In genomic region chr12:112170376-112170775, GRCh38 we compare ENCODE assay signal across 8 cellular contexts. TPM values are rescaled to one million over a fixed set of nuclear protein-coding genes. Genes with fewer than 3 reads are reported as not detected.
DNase-seq lines count a peak whose midpoint lies in the region; ATAC-seq and TF ChIP-seq lines count a peak whose summit lies in the region.

No MANE protein-coding gene starts in this region.

- TF ChIP-seq CTCF in DOHH2 (IDR thresholded peaks at IDR 0.05; ENCODE audit: low read depth, low read length, poor library complexity, severe bottlenecking) = peak; percentile 79
- peak; percentile 18; the same call in 1 of the 2 replicates for TF ChIP-seq CTCF in MM.1S (IDR thresholded peaks at IDR 0.05; ENCODE audit: low read length)

- no peaks in the 10 kb centered on the region for H3K27me3 ChIP-seq in DOHH2 (ENCODE audit: control insufficient read depth, low read length)
- H3K27me3 ChIP-seq in MM.1S (replicated peaks; ENCODE audit: insufficient read depth, low read length) = no peaks in the 10 kb centered on the region
- no peaks in the 10 kb centered on the region for H3K27me3 ChIP-seq in neuronal stem cell (ENCODE audit: control insufficient read depth in 3 of 3, insufficient read depth in 3 of 3, low read depth in 1 of 3, low read length in 3 of 3)

- no peak overlapping the region for H2AK5ac ChIP-seq in neuronal stem cell (ENCODE audit: low read depth, low read length)

- H2BK120ac ChIP-seq in neuronal stem cell (ENCODE audit: low read depth, low read length) = no peak overlapping the region

- H3K27ac ChIP-seq in DOHH2 (ENCODE audit: low read depth, low read length) (no peak overlapping the region), MM.1S (ENCODE audit: low read length) (no peak overlapping the region), neuronal stem cell (replicated peaks; ENCODE audit: low read length) (no peak overlapping the region)

- peaks cover 6% of the 10 kb centered on the region for H3K4me1 Mint-ChIP-seq in activated naive CD4-positive, alpha-beta T cell treated with anti-CD3 and anti-CD28 coated beads, Interleukin-2, amount 10 ng/mL, durations not matched to agents 7 days and 5 days

- H3F3A ChIP-seq in DOHH2 (ENCODE audit: control insufficient read depth, insufficient read depth) (no peaks in the 10 kb centered on the region), MM.1S (ENCODE audit: insufficient read depth, low read length) (no peaks in the 10 kb centered on the region)

- no peak overlapping the region for H3K23ac ChIP-seq in neuronal stem cell (ENCODE audit: low read depth, low read length, poor library complexity)

- H3K9me2 ChIP-seq in DOHH2 (replicated peaks; ENCODE audit: control insufficient read depth, low read length) = no peaks in the 10 kb centered on the region
- no peaks in the 10 kb centered on the region for H3K9me2 ChIP-seq in MM.1S (replicated peaks; ENCODE audit: insufficient read depth, low read length)

- no peak overlapping the region for H3K4me3 ChIP-seq in DOHH2 (ENCODE audit: low read length)
- H3K4me3 ChIP-seq in MM.1S (ENCODE audit: low read length) = no peak overlapping the region
- no peak overlapping the region for H3K4me3 ChIP-seq in neuronal stem cell (ENCODE audit: low read length in 2 of 2)

- no peaks in the 10 kb centered on the region for H3K9me3 Mint-ChIP-seq in activated naive CD4-positive, alpha-beta T cell treated with anti-CD3 and anti-CD28 coated beads, Interleukin-2, amount 10 ng/mL, durations not matched to agents 7 days and 5 days

- H2AFZ ChIP-seq in MM.1S (ENCODE audit: low read length) = no peak overlapping the region
- no peak overlapping the region for H2AFZ ChIP-seq in neuronal stem cell (ENCODE audit: low read length)

- peak overlapping the region; percentile 52 for H3K27ac Mint-ChIP-seq in activated naive CD4-positive, alpha-beta T cell treated with anti-CD3 and anti-CD28 coated beads, Interleukin-2, amount 10 ng/mL, durations not matched to agents 7 days and 5 days

- H3K79me2 ChIP-seq in DOHH2 (ENCODE audit: control insufficient read depth, low read length) (no peaks in the 10 kb centered on the region), MM.1S (ENCODE audit: low read length) (no peaks in the 10 kb centered on the region)

- DNase-seq in MM.1S (no peak), lung microvascular endothelial cell (ENCODE audit: low read depth in 2 of 2) (peak; percentile 19 to 41), glomerular visceral epithelial cell (ENCODE audit: extremely low spot score) (no peak), NCI-H345 (lab: John Stamatoyannopoulos, UW) (no peak), neuronal stem cell (ENCODE audit: low spot score) (no peak)
- DNase-seq in activated naive CD4-positive, alpha-beta T cell treated with anti-CD3 and anti-CD28 coated beads, Interleukin-2, amount 10 ng/mL, durations not matched to agents 7 days and 5 days = peak; percentile 55

- H3K4ac ChIP-seq in neuronal stem cell (ENCODE audit: low read length) = no peak overlapping the region

- H3K4me3 Mint-ChIP-seq in activated naive CD4-positive, alpha-beta T cell treated with anti-CD3 and anti-CD28 coated beads, Interleukin-2, amount 10 ng/mL, durations not matched to agents 7 days and 5 days = no peak overlapping the region

- H3K18ac ChIP-seq in neuronal stem cell (ENCODE audit: low read length) = no peak overlapping the region

- peaks cover 25% of the 10 kb centered on the region for H3K36me3 Mint-ChIP-seq in activated naive CD4-positive, alpha-beta T cell treated with anti-CD3 and anti-CD28 coated beads, Interleukin-2, amount 10 ng/mL, durations not matched to agents 7 days and 5 days

- H3K4me1 ChIP-seq in DOHH2 (ENCODE audit: control insufficient read depth, low read length) (no peaks in the 10 kb centered on the region), MM.1S (ENCODE audit: low read length) (no peaks in the 10 kb centered on the region), neuronal stem cell (ENCODE audit: control insufficient read depth in 2 of 2, insufficient read depth in 1 of 2, low read depth in 1 of 2, low read length in 2 of 2) (no peaks in the 10 kb centered on the region)

- H3K14ac ChIP-seq in neuronal stem cell (ENCODE audit: low read length) = no peak overlapping the region

- CTCF ChIA-PET in activated naive CD4-positive, alpha-beta T cell treated with anti-CD3 and anti-CD28 coated beads, Interleukin-2, amount 10 ng/mL, durations not matched to agents 7 days and 5 days (lab: Charles Lee) = no interaction called here

- no peak overlapping the region for H3K9ac ChIP-seq in MM.1S (ENCODE audit: low read length)
- no peak overlapping the region for H3K9ac ChIP-seq in neuronal stem cell (ENCODE audit: low read depth, low read length, poor library complexity)

- H3K36me3 ChIP-seq in DOHH2 (ENCODE audit: control insufficient read depth, low read length) (peaks cover 11% of the 10 kb centered on the region), MM.1S (replicated peaks; ENCODE audit: insufficient read depth, low read length) (no peaks in the 10 kb centered on the region), neuronal stem cell (replicated peaks in 1 of 2; ENCODE audit: control insufficient read depth in 2 of 2, insufficient read depth in 2 of 2, low read length in 2 of 2) (peaks cover 11 to 84% of the 10 kb centered on the region in 2 donors)

- H4K91ac ChIP-seq in neuronal stem cell (ENCODE audit: low read depth, low read length, poor library complexity) = no peak overlapping the region

- H2BK15ac ChIP-seq in neuronal stem cell (ENCODE audit: low read length) = no peak overlapping the region

- no peak overlapping the region for H3K4me2 ChIP-seq in DOHH2 (ENCODE audit: low read length)
- H3K4me2 ChIP-seq in MM.1S (ENCODE audit: low read depth, low read length) = no peak overlapping the region
- H3K4me2 ChIP-seq in neuronal stem cell (ENCODE audit: insufficient read depth, low read length, poor library complexity, severe bottlenecking) = no peak overlapping the region

- WGBS in neuronal stem cell (ENCODE audit: extremely low coverage in 2 of 2, insufficient read length in 2 of 2, insufficient replicate concordance in 1 of 2), 2 donors = no CpG with 5 or more reads among the region's 8 CpGs

- ATAC-seq in GM18867 (IDR thresholded peaks at IDR 0.05; ENCODE audit: unreplicated experiment) = no peak

- no peak overlapping the region for H4K8ac ChIP-seq in neuronal stem cell (ENCODE audit: low read depth, low read length)

- H3K9me3 ChIP-seq in DOHH2 (ENCODE audit: control insufficient read depth, insufficient read depth, low read length) = no peaks in the 10 kb centered on the region
- H3K9me3 ChIP-seq in MM.1S (replicated peaks; ENCODE audit: insufficient read depth, low read length) = no peaks in the 10 kb centered on the region
- no peaks in the 10 kb centered on the region for H3K9me3 ChIP-seq in neuronal stem cell (replicated peaks in 1 of 2; ENCODE audit: control insufficient read depth in 2 of 2, insufficient read depth in 1 of 2, low read depth in 1 of 2, low read length in 2 of 2)

- H2BK12ac ChIP-seq in neuronal stem cell (ENCODE audit: low read length) = no peak overlapping the region

- H4K20me1 ChIP-seq in DOHH2 (ENCODE audit: control insufficient read depth, insufficient read depth, low read depth, low read length) (no peaks in the 10 kb centered on the region), MM.1S (ENCODE audit: insufficient read depth, low read length) (no peaks in the 10 kb centered on the region)

- H3K79me1 ChIP-seq in neuronal stem cell (ENCODE audit: low read depth, low read length) = peaks cover 1% of the 10 kb centered on the region

- no peaks in the 10 kb centered on the region for H3K27me3 Mint-ChIP-seq in activated naive CD4-positive, alpha-beta T cell treated with anti-CD3 and anti-CD28 coated beads, Interleukin-2, amount 10 ng/mL, durations not matched to agents 7 days and 5 days

- no peak overlapping the region for H2BK5ac ChIP-seq in neuronal stem cell (ENCODE audit: low read length)

RNA-seq across cellular contexts. Expression of gene TRAFD1, which starts 45.0 kb away (rescaled TPM):
- 22.7 and 26.4 TPM in 2 replicates for total RNA-seq in lung microvascular endothelial cell
- polyA plus RNA-seq in neuronal stem cell (2013, experiment 1 of 2) = 21.1 TPM
- polyA plus RNA-seq in neuronal stem cell (2013, experiment 2 of 2) = 21.0 TPM

Comparison
In these comparisons a context has a peak if more than half of its experiments do, and no peak if none do; other contexts are left out.
1. DNase-seq: peak in activated naive CD4-positive, alpha-beta T cell treated with anti-CD3 and anti-CD28 coated beads, Interleukin-2, amount 10 ng/mL, durations not matched to agents 7 days and 5 days (single experiment) and lung microvascular endothelial cell (2 of 2); none in MM.1S (single experiment), glomerular visceral epithelial cell (single experiment), NCI-H345 (single experiment) and neuronal stem cell (single experiment).